2 cellular contexts compared by ENCODE assay signal in the genomic region with DNA sequence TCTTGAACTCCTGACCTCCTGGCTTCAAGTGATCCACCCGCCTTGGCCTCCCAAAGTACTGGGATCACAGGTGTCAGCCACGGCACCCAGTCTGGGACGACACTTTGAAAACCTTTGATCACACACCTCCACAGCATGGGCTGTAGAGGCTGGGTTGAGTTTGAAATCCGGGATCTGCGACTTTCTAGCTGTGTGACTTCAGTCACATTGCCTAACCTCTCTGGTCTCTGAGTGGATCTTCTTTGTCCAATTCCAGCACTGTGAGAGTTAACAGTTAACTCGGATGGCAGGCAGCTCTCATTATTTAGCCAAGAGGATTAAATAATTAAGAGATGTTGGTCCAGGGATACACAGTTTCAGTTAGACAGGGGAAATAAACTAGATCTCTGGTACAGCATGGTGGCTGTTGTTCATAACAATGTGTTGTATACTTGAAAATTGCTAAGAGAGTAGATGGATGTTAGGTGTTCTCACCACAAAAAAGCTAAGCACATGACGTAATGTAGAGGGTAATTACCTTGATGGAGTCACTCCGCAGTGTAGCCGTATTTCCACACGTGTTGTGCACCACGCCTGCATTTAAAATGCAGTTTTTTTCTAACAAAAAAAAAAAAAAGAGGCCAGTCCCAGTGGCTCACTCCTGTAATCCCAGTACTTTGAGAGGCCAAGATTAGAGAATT.
TF ChIP-seq lines count a peak whose summit lies in the region.

No MANE protein-coding gene starts in this region.

TF ChIP-seq in A549, 52 proteins besides CTCF, POLR2A, EP300 and RAD21:
- TF ChIP-seq MYC (IDR thresholded peaks at IDR 0.05; ENCODE audit: borderline replicate concordance, low read length) = no peak
- TF ChIP-seq TFCP2L1 (CRISPR knock-in tag; IDR thresholded peaks at IDR 0.05) = no peak
- TF ChIP-seq ESRRA (IDR thresholded peaks at IDR 0.05; ENCODE audit: borderline replicate concordance, low read length) = no peak
- TF ChIP-seq ZFP36 (IDR thresholded peaks at IDR 0.05; ENCODE audit: borderline replicate concordance, partially characterized antibody) = peak; percentile 69
- no peak for TF ChIP-seq CHD4 (IDR thresholded peaks at IDR 0.05; ENCODE audit: borderline replicate concordance)
- TF ChIP-seq, protein P1, sequence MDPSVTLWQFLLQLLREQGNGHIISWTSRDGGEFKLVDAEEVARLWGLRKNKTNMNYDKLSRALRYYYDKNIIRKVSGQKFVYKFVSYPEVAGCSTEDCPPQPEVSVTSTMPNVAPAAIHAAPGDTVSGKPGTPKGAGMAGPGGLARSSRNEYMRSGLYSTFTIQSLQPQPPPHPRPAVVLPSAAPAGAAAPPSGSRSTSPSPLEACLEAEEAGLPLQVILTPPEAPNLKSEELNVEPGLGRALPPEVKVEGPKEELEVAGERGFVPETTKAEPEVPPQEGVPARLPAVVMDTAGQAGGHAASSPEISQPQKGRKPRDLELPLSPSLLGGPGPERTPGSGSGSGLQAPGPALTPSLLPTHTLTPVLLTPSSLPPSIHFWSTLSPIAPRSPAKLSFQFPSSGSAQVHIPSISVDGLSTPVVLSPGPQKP (IDR thresholded peaks at IDR 0.05; ENCODE audit: low read depth, low read length) = no peak
- TF ChIP-seq MAZ (IDR thresholded peaks at IDR 0.05; ENCODE audit: borderline replicate concordance, low read depth, low read length) = no peak
- TF ChIP-seq NPAS2 (CRISPR knock-in tag; IDR thresholded peaks at IDR 0.05; ENCODE audit: borderline replicate concordance) = no peak
- no peak for TF ChIP-seq CBX8 (IDR thresholded peaks at IDR 0.05)

TF ChIP-seq in H1, 55 proteins besides CTCF, POLR2A, EP300 and RAD21:
- TF ChIP-seq CTBP2 (IDR thresholded peaks at IDR 0.05; ENCODE audit: borderline replicate concordance, insufficient read depth, insufficient read length, low read length) (no peak), KDM5A (IDR thresholded peaks at IDR 0.05; ENCODE audit: low read length) (no peak), POLR2AphosphoS5 (IDR thresholded peaks at IDR 0.05; ENCODE audit: low read depth, low read length) (no peak), FOSL1 (IDR thresholded peaks at IDR 0.05; ENCODE audit: insufficient read depth, low read depth, low read length) (no peak), KDM1A (IDR thresholded peaks at IDR 0.05; ENCODE audit: borderline replicate concordance, low read length) (peak; percentile 48; the same call in 1 of the 2 replicates)
- TF ChIP-seq, protein P2, sequence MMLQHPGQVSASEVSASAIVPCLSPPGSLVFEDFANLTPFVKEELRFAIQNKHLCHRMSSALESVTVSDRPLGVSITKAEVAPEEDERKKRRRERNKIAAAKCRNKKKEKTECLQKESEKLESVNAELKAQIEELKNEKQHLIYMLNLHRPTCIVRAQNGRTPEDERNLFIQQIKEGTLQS (IDR thresholded peaks at IDR 0.05; ENCODE audit: insufficient read depth, low read depth, low read length) = no peak
TF ChIP-seq in H1: peak in this region for 1.
